Comparison of ENCODE assay signal across 1 cellular context in the genomic region with DNA sequence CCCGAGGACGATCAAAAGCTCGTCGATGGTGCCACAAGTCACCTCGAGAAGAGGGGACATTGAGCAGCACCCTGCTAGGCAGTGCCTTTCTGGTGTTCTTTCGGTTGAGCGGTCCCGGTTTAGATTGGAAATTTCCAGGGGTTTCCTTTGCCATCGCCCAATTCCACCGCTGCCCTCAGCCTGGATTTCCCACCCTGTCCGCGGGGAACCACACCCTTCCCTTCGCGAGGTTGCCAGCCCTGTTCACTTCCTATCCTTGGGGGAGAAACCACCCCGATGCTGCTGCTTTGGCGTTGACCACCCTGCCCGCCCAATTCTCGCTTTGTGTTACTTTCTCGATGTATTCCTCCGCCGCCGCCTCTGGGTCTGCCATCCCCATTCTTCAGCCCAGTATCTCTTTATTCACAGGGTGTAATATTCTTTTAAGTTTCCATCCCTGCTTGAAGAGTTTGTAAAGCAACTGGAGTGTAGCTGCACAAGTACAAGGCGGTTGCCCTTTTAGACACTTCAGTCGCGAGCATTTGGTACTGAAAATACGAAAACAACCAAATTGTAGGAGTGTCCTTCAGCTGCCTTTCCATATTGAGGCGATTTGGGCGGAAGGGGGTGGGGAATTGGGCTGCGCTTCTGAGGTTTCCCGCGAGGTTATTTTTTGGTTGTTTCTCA.
A peak's percentile ranks its signal among the peaks of the same experiment; 100 is the strongest.
TF ChIP-seq lines count a peak whose summit lies in the region.

No MANE protein-coding gene starts in this region.

TF ChIP-seq in HEK293, 187 proteins besides CTCF, POLR2A, EP300 and RAD21 (continued from another document and continues in another):
- no peak for TF ChIP-seq HOXD13 (CRISPR knock-in tag; IDR thresholded peaks at IDR 0.05; ENCODE audit: borderline replicate concordance)
- TF ChIP-seq ZNF677 (tag by site-specific recombination; IDR thresholded peaks at IDR 0.05), result no peak
- peak; percentile 72 for TF ChIP-seq GLIS2 (tag by site-specific recombination; IDR thresholded peaks at IDR 0.05)
- peak; percentile 22; the same call in 1 of the 2 replicates for TF ChIP-seq ZNF335 (tag by site-specific recombination; conservative IDR thresholded peaks at IDR 0.05)
- no peak for TF ChIP-seq ZNF266 (tag by site-specific recombination; IDR thresholded peaks at IDR 0.05; ENCODE audit: low read depth)
- peak; percentile 100 for TF ChIP-seq ZNF10 (tag by site-specific recombination; IDR thresholded peaks at IDR 0.05)
- no peak for TF ChIP-seq ZNF701 (tag by site-specific recombination; IDR thresholded peaks at IDR 0.05)
- no peak for TF ChIP-seq RBAK (tag by site-specific recombination; IDR thresholded peaks at IDR 0.05)
- TF ChIP-seq PRDM1 (tag by site-specific recombination; IDR thresholded peaks at IDR 0.05), result no peak
- no peak for TF ChIP-seq ZNF140 (tag by site-specific recombination; IDR thresholded peaks at IDR 0.05)
- TF ChIP-seq, protein P1, sequence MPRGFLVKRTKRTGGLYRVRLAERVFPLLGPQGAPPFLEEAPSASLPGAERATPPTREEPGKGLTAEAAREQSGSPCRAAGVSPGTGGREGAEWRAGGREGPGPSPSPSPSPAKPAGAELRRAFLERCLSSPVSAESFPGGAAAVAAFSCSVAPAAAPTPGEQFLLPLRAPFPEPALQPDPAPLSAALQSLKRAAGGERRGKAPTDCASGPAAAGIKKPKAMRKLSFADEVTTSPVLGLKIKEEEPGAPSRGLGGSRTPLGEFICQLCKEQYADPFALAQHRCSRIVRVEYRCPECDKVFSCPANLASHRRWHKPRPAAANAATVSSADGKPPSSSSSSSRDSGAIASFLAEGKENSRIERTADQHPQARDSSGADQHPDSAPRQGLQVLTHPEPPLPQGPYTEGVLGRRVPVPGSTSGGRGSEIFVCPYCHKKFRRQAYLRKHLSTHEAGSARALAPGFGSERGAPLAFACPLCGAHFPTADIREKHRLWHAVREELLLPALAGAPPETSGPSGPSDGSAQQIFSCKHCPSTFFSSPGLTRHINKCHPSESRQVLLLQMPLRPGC (tag by site-specific recombination; IDR thresholded peaks at IDR 0.05), result no peak
- no peak for TF ChIP-seq ZNF24 (tag by site-specific recombination; IDR thresholded peaks at IDR 0.05)
- TF ChIP-seq GLIS1 (tag by site-specific recombination; IDR thresholded peaks at IDR 0.05), result no peak
- no peak for TF ChIP-seq GFI1B (tag by site-specific recombination; IDR thresholded peaks at IDR 0.05)
- TF ChIP-seq SCRT2 (tag by site-specific recombination; IDR thresholded peaks at IDR 0.05), result no peak
- no peak for TF ChIP-seq IKZF3 (tag by site-specific recombination; IDR thresholded peaks at IDR 0.05)
- no peak for TF ChIP-seq ZNF214 (tag by site-specific recombination; IDR thresholded peaks at IDR 0.05; ENCODE audit: borderline replicate concordance)
- TF ChIP-seq SP7 (tag by site-specific recombination; IDR thresholded peaks at IDR 0.05), result no peak
- TF ChIP-seq, protein P2, sequence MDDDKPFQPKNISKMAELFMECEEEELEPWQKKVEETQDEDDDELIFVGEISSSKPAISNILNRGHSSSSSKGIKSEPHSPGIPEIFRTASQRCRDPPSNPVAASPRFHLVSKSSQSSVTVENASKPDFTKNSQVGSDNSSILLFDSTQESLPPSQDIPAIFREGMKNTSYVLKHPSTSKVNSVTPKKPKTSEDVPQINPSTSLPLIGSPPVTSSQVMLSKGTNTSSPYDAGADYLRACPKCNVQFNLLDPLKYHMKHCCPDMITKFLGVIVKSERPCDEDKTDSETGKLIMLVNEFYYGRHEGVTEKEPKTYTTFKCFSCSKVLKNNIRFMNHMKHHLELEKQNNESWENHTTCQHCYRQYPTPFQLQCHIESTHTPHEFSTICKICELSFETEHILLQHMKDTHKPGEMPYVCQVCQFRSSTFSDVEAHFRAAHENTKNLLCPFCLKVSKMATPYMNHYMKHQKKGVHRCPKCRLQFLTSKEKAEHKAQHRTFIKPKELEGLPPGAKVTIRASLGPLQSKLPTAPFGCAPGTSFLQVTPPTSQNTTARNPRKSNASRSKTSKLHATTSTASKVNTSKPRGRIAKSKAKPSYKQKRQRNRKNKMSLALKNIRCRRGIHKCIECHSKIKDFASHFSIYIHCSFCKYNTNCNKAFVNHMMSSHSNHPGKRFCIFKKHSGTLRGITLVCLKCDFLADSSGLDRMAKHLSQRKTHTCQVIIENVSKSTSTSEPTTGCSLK (tag by site-specific recombination; IDR thresholded peaks at IDR 0.05), result no peak
- TF ChIP-seq, protein P3, sequence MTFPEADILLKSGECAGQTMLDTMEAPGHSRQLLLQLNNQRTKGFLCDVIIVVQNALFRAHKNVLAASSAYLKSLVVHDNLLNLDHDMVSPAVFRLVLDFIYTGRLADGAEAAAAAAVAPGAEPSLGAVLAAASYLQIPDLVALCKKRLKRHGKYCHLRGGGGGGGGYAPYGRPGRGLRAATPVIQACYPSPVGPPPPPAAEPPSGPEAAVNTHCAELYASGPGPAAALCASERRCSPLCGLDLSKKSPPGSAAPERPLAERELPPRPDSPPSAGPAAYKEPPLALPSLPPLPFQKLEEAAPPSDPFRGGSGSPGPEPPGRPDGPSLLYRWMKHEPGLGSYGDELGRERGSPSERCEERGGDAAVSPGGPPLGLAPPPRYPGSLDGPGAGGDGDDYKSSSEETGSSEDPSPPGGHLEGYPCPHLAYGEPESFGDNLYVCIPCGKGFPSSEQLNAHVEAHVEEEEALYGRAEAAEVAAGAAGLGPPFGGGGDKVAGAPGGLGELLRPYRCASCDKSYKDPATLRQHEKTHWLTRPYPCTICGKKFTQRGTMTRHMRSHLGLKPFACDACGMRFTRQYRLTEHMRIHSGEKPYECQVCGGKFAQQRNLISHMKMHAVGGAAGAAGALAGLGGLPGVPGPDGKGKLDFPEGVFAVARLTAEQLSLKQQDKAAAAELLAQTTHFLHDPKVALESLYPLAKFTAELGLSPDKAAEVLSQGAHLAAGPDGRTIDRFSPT (tag by site-specific recombination; IDR thresholded peaks at IDR 0.05), result peak; percentile 75
- TF ChIP-seq ZNF510 (tag by site-specific recombination; IDR thresholded peaks at IDR 0.05; ENCODE audit: insufficient replicate concordance), result no peak
- no peak for TF ChIP-seq ZBTB21 (tag by site-specific recombination; IDR thresholded peaks at IDR 0.05)
- TF ChIP-seq, protein P4, sequence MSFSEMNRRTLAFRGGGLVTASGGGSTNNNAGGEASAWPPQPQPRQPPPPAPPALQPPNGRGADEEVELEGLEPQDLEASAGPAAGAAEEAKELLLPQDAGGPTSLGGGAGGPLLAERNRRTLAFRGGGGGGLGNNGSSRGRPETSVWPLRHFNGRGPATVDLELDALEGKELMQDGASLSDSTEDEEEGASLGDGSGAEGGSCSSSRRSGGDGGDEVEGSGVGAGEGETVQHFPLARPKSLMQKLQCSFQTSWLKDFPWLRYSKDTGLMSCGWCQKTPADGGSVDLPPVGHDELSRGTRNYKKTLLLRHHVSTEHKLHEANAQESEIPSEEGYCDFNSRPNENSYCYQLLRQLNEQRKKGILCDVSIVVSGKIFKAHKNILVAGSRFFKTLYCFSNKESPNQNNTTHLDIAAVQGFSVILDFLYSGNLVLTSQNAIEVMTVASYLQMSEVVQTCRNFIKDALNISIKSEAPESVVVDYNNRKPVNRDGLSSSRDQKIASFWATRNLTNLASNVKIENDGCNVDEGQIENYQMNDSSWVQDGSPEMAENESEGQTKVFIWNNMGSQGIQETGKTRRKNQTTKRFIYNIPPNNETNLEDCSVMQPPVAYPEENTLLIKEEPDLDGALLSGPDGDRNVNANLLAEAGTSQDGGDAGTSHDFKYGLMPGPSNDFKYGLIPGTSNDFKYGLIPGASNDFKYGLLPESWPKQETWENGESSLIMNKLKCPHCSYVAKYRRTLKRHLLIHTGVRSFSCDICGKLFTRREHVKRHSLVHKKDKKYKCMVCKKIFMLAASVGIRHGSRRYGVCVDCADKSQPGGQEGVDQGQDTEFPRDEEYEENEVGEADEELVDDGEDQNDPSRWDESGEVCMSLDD (tag by site-specific recombination; IDR thresholded peaks at IDR 0.05), result no peak
- TF ChIP-seq, protein P5, sequence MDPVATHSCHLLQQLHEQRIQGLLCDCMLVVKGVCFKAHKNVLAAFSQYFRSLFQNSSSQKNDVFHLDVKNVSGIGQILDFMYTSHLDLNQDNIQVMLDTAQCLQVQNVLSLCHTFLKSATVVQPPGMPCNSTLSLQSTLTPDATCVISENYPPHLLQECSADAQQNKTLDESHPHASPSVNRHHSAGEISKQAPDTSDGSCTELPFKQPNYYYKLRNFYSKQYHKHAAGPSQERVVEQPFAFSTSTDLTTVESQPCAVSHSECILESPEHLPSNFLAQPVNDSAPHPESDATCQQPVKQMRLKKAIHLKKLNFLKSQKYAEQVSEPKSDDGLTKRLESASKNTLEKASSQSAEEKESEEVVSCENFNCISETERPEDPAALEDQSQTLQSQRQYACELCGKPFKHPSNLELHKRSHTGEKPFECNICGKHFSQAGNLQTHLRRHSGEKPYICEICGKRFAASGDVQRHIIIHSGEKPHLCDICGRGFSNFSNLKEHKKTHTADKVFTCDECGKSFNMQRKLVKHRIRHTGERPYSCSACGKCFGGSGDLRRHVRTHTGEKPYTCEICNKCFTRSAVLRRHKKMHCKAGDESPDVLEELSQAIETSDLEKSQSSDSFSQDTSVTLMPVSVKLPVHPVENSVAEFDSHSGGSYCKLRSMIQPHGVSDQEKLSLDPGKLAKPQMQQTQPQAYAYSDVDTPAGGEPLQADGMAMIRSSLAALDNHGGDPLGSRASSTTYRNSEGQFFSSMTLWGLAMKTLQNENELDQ (tag by site-specific recombination; IDR thresholded peaks at IDR 0.05; ENCODE audit: low read depth), result no peak
- TF ChIP-seq, protein P6, sequence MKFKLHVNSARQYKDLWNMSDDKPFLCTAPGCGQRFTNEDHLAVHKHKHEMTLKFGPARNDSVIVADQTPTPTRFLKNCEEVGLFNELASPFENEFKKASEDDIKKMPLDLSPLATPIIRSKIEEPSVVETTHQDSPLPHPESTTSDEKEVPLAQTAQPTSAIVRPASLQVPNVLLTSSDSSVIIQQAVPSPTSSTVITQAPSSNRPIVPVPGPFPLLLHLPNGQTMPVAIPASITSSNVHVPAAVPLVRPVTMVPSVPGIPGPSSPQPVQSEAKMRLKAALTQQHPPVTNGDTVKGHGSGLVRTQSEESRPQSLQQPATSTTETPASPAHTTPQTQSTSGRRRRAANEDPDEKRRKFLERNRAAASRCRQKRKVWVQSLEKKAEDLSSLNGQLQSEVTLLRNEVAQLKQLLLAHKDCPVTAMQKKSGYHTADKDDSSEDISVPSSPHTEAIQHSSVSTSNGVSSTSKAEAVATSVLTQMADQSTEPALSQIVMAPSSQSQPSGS (tag by site-specific recombination; IDR thresholded peaks at IDR 0.05; ENCODE audit: low read depth), result no peak
- no peak for TF ChIP-seq ZNF23 (tag by site-specific recombination; IDR thresholded peaks at IDR 0.05; ENCODE audit: borderline replicate concordance)
- TF ChIP-seq ZBTB1 (tag by site-specific recombination; IDR thresholded peaks at IDR 0.05), result no peak
- no peak for TF ChIP-seq ZNF133 (tag by site-specific recombination; IDR thresholded peaks at IDR 0.05)
- no peak for TF ChIP-seq ZEB2 (tag by site-specific recombination; IDR thresholded peaks at IDR 0.05)
- no peak for TF ChIP-seq ZNF501 (tag by site-specific recombination; IDR thresholded peaks at IDR 0.05)
- TF ChIP-seq, protein P7, sequence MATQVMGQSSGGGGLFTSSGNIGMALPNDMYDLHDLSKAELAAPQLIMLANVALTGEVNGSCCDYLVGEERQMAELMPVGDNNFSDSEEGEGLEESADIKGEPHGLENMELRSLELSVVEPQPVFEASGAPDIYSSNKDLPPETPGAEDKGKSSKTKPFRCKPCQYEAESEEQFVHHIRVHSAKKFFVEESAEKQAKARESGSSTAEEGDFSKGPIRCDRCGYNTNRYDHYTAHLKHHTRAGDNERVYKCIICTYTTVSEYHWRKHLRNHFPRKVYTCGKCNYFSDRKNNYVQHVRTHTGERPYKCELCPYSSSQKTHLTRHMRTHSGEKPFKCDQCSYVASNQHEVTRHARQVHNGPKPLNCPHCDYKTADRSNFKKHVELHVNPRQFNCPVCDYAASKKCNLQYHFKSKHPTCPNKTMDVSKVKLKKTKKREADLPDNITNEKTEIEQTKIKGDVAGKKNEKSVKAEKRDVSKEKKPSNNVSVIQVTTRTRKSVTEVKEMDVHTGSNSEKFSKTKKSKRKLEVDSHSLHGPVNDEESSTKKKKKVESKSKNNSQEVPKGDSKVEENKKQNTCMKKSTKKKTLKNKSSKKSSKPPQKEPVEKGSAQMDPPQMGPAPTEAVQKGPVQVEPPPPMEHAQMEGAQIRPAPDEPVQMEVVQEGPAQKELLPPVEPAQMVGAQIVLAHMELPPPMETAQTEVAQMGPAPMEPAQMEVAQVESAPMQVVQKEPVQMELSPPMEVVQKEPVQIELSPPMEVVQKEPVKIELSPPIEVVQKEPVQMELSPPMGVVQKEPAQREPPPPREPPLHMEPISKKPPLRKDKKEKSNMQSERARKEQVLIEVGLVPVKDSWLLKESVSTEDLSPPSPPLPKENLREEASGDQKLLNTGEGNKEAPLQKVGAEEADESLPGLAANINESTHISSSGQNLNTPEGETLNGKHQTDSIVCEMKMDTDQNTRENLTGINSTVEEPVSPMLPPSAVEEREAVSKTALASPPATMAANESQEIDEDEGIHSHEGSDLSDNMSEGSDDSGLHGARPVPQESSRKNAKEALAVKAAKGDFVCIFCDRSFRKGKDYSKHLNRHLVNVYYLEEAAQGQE (tag by site-specific recombination; IDR thresholded peaks at IDR 0.05), result no peak
- TF ChIP-seq ZNF670 (tag by site-specific recombination; IDR thresholded peaks at IDR 0.05; ENCODE audit: low read depth), result no peak
- no peak for TF ChIP-seq ZNF571 (tag by site-specific recombination; IDR thresholded peaks at IDR 0.05)
- no peak; the same call in 1 of the 2 replicates for TF ChIP-seq ZFP37 (tag by site-specific recombination; IDR thresholded peaks at IDR 0.05)
- no peak for TF ChIP-seq ZNF610 (tag by site-specific recombination; IDR thresholded peaks at IDR 0.05; ENCODE audit: borderline replicate concordance)
- TF ChIP-seq, protein P8, sequence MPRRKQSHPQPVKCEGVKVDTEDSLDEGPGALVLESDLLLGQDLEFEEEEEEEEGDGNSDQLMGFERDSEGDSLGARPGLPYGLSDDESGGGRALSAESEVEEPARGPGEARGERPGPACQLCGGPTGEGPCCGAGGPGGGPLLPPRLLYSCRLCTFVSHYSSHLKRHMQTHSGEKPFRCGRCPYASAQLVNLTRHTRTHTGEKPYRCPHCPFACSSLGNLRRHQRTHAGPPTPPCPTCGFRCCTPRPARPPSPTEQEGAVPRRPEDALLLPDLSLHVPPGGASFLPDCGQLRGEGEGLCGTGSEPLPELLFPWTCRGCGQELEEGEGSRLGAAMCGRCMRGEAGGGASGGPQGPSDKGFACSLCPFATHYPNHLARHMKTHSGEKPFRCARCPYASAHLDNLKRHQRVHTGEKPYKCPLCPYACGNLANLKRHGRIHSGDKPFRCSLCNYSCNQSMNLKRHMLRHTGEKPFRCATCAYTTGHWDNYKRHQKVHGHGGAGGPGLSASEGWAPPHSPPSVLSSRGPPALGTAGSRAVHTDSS (tag by site-specific recombination; IDR thresholded peaks at IDR 0.05), result no peak
- TF ChIP-seq KLF9 (tag by site-specific recombination; IDR thresholded peaks at IDR 0.05; ENCODE audit: low read depth), result peak; percentile 32; the same call in 1 of the 2 replicates
- no peak for TF ChIP-seq ZIC2 (tag by site-specific recombination; IDR thresholded peaks at IDR 0.05)
- TF ChIP-seq, protein P9, sequence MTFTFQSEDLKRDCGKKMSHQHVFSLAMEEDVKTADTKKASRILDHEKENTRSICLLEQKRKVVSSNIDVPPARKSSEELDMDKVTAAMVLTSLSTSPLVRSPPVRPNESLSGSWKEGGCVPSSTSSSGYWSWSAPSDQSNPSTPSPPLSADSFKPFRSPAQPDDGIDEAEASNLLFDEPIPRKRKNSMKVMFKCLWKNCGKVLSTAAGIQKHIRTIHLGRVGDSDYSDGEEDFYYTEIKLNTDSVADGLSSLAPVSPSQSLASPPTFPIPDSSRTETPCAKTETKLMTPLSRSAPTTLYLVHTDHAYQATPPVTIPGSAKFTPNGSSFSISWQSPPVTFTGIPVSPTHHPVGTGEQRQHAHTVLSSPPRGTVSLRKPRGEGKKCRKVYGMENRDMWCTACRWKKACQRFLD (tag by site-specific recombination; IDR thresholded peaks at IDR 0.05), result no peak
- TF ChIP-seq ZNF792 (tag by site-specific recombination; IDR thresholded peaks at IDR 0.05), result no peak
- TF ChIP-seq ZNF837 (tag by site-specific recombination; IDR thresholded peaks at IDR 0.05), result no peak
